In genomic region chr2:54579682-54580349, GRCh38 we compare ENCODE assay signal across 8 cellular contexts.
DNase-seq lines count a peak whose midpoint lies in the region; ATAC-seq and TF ChIP-seq lines count a peak whose summit lies in the region.

No MANE protein-coding gene starts in this region.

- H3K27me3 Mint-ChIP-seq in T-helper 1 cell treated with Interleukin-12 subunit alpha and Interleukin-12 subunit beta and Interleukin-4 antibody, amounts not matched to agents 30 μg/mL and 1 μg/mL, for 36 hours (ENCODE audit: low read depth): no peaks in the 10 kb centered on the region
- no peaks in the 10 kb centered on the region for H3K27me3 Mint-ChIP-seq in neural progenitor cell (ENCODE audit: insufficient read depth, low read depth)

- peaks cover 89% of the 10 kb centered on the region for H3K79me2 ChIP-seq in neural progenitor cell (ENCODE audit: low read depth)

- DNase-seq in left ventricle myocardium inferior (no peak), Right ventricle myocardium inferior (ENCODE audit: missing footprints) (no peak), germinal center (ENCODE audit: low spot score) (peak; percentile 38), upper lobe of left lung (no peak), H4 (ENCODE audit: low spot score) (no peak), neural progenitor cell (ENCODE audit: low spot score) (no peak)

- H2AFZ ChIP-seq in neural progenitor cell (replicated peaks): no peak overlapping the region

- no peak overlapping the region for H3K9ac ChIP-seq in neural progenitor cell

- H3K27ac Mint-ChIP-seq in T-helper 1 cell treated with Interleukin-12 subunit alpha and Interleukin-12 subunit beta and Interleukin-4 antibody, amounts not matched to agents 30 μg/mL and 1 μg/mL, for 36 hours: peak overlapping the region; percentile 95
- no peak overlapping the region for H3K27ac Mint-ChIP-seq in neural progenitor cell

- H3K36me3 ChIP-seq in left ventricle myocardium inferior (no peaks in the 10 kb centered on the region), upper lobe of left lung (no peaks in the 10 kb centered on the region), neural progenitor cell (no peaks in the 10 kb centered on the region)

- 8 to 11% methylated on average over 6 of the region's 6 CpGs for WGBS in upper lobe of left lung, 2 donors

- TF ChIP-seq EP300 in upper lobe of left lung (IDR thresholded peaks at IDR 0.05): no peak

- intact Hi-C loops in left ventricle myocardium inferior (cut with micrococcal nuclease): no loop called here
- intact Hi-C loops in Right ventricle myocardium inferior (cut with DNase I): no loop called here

- peak overlapping the region; percentile 70 for H3K4me3 Mint-ChIP-seq in T-helper 1 cell treated with Interleukin-12 subunit alpha and Interleukin-12 subunit beta and Interleukin-4 antibody, amounts not matched to agents 30 μg/mL and 1 μg/mL, for 36 hours
- H3K4me3 Mint-ChIP-seq in neural progenitor cell: no peak overlapping the region

- H4K20me1 ChIP-seq in neural progenitor cell (ENCODE audit: low read depth): peaks cover 85% of the 10 kb centered on the region

- H3K27ac ChIP-seq in left ventricle myocardium inferior (replicated peaks) (peak overlapping the region; percentile 75), upper lobe of left lung (peak overlapping the region; percentile 34 to 83 (median 60)), neural progenitor cell (no peak overlapping the region)

- no peaks in the 10 kb centered on the region for H3F3A ChIP-seq in neural progenitor cell (ENCODE audit: low read depth)

- H3K27me3 ChIP-seq in left ventricle myocardium inferior (ENCODE audit: low read depth): no peaks in the 10 kb centered on the region
- H3K27me3 ChIP-seq in upper lobe of left lung: no peaks in the 10 kb centered on the region
- no peaks in the 10 kb centered on the region for H3K27me3 ChIP-seq in neural progenitor cell

- H3K9me3 ChIP-seq in left ventricle myocardium inferior (replicated peaks) (no peaks in the 10 kb centered on the region), upper lobe of left lung (no peaks in the 10 kb centered on the region), neural progenitor cell (ENCODE audit: low read depth) (no peaks in the 10 kb centered on the region)

- H3K4me2 ChIP-seq in neural progenitor cell: no peak overlapping the region

- no peak for TF ChIP-seq POLR2A in upper lobe of left lung (IDR thresholded peaks at IDR 0.05)

- no peak overlapping the region for H3K4me3 ChIP-seq in left ventricle myocardium inferior
- no peak overlapping the region for H3K4me3 ChIP-seq in upper lobe of left lung
- H3K4me3 ChIP-seq in neural progenitor cell: no peak overlapping the region

- H3K4me1 Mint-ChIP-seq in T-helper 1 cell treated with Interleukin-12 subunit alpha and Interleukin-12 subunit beta and Interleukin-4 antibody, amounts not matched to agents 30 μg/mL and 1 μg/mL, for 36 hours (ENCODE audit: low read depth): peaks cover 83% of the 10 kb centered on the region
- H3K4me1 Mint-ChIP-seq in neural progenitor cell: peaks cover 39% of the 10 kb centered on the region

- peaks cover 27% of the 10 kb centered on the region for H3K36me3 Mint-ChIP-seq in T-helper 1 cell treated with Interleukin-12 subunit alpha and Interleukin-12 subunit beta and Interleukin-4 antibody, amounts not matched to agents 30 μg/mL and 1 μg/mL, for 36 hours (ENCODE audit: low read depth)
- H3K36me3 Mint-ChIP-seq in neural progenitor cell: peaks cover 14% of the 10 kb centered on the region

- no peak for ATAC-seq in Right ventricle myocardium inferior
- ATAC-seq in HG03060 (IDR thresholded peaks at IDR 0.05; ENCODE audit: low read depth, unreplicated experiment): peak; percentile 65
- ATAC-seq in upper lobe of left lung (ENCODE audit: low FRiP score in 2 of 2): no peak

- no peaks in the 10 kb centered on the region for H3K9me3 Mint-ChIP-seq in T-helper 1 cell treated with Interleukin-12 subunit alpha and Interleukin-12 subunit beta and Interleukin-4 antibody, amounts not matched to agents 30 μg/mL and 1 μg/mL, for 36 hours
- no peaks in the 10 kb centered on the region for H3K9me3 Mint-ChIP-seq in neural progenitor cell

- H3K4me1 ChIP-seq in left ventricle myocardium inferior (peaks cover 100% of the 10 kb centered on the region), upper lobe of left lung (peaks cover 78 to 97% (median 89%) of the 10 kb centered on the region in 4 donors), neural progenitor cell (peaks cover 25% of the 10 kb centered on the region)

- TF ChIP-seq CTCF in left ventricle myocardium inferior (IDR thresholded peaks at IDR 0.05; ENCODE audit: borderline replicate concordance) (no peak), upper lobe of left lung (IDR thresholded peaks at IDR 0.05) (no peak), neural progenitor cell (IDR thresholded peaks at IDR 0.05) (no peak)
